In genomic region chr13:95256086-95256485, GRCh38 we compare ENCODE assay signal across 13 cellular contexts. TPM values are rescaled to one million over a fixed set of nuclear protein-coding genes. Genes with fewer than 3 reads are reported as not detected.
DNase-seq lines count a peak whose midpoint lies in the region; ATAC-seq, FAIRE-seq and TF ChIP-seq lines count a peak whose summit lies in the region.
"Had no signal": no experiment of that assay in that cellular context is flagged by ENCODE, and none has a peak within 500 bp of the region (broad histone marks: within the 10 kb centered on the region; RNA-seq: fewer than 3 reads in every experiment).

No MANE protein-coding gene starts in this region.

- H3K4me1 ChIP-seq in body of pancreas: peaks cover 11% of the 10 kb centered on the region

- H3K9me3 ChIP-seq in body of pancreas: no peaks in the 10 kb centered on the region
- H3K9me3 ChIP-seq: ovary had no signal

- intact Hi-C loops in body of pancreas (cut with DNase I): no loop called here
- intact Hi-C loops in head of caudate nucleus (cut with DNase I): no loop called here

- no peak for FAIRE-seq in HTR-8/SVneo (lab: Jason Lieb, UNC)
- FAIRE-seq: islet of Langerhans had no signal

- H3K4me3 ChIP-seq in body of pancreas (no peak overlapping the region), coronary artery (no peak overlapping the region)
- H3K4me3 ChIP-seq: ovary had no signal

- ATAC-seq in body of pancreas: peak; percentile 55

- TF ChIP-seq POLR2A in body of pancreas (IDR thresholded peaks at IDR 0.05): no peak

- TF ChIP-seq CTCF in body of pancreas (IDR thresholded peaks at IDR 0.05) (no peak), GM20000 (IDR thresholded peaks at IDR 0.05; ENCODE audit: extremely low read depth, missing control alignments) (no peak), coronary artery (IDR thresholded peaks at IDR 0.05) (no peak)

- DNase-seq in AG08396 (ENCODE audit: low spot score): peak; percentile 68
- DNase-seq in HTR-8/SVneo (ENCODE audit: insufficient read length, low spot score): peak; percentile 53
- no peak for DNase-seq in body of pancreas
- peak; percentile 100 for DNase-seq in kidney tubule cell (ENCODE audit: low spot score)
- no peak for DNase-seq in GM20000 (ENCODE audit: low spot score)
- no peak for DNase-seq in coronary artery (ENCODE audit: low spot score)
- DNase-seq in NCI-H1436 treated with DMSO at 0.1 percent for 48 hours (lab: John Stamatoyannopoulos, UW): no peak
- DNase-seq in head of caudate nucleus: no peak
- DNase-seq: activated CD4-positive, CD25-positive, alpha-beta regulatory T cell; NCI-H2107; ovary had no signal

- no peaks in the 10 kb centered on the region for H3K27me3 ChIP-seq in body of pancreas
- H3K27me3 ChIP-seq: ovary had no signal

- no peaks in the 10 kb centered on the region for H3K36me3 ChIP-seq in body of pancreas (replicated peaks in 1 of 2; ENCODE audit: insufficient read depth in 1 of 2, low read depth in 2 of 2)
- H3K36me3 ChIP-seq: ovary had no signal

- H3K27ac ChIP-seq in body of pancreas: no peak overlapping the region
- no peak overlapping the region for H3K27ac ChIP-seq in coronary artery
- H3K27ac ChIP-seq: C4-2B, ovary had no signal

- 77 to 81% methylated on average over 6 to 7 of the region's 7 CpGs for WGBS in body of pancreas, 2 donors

RNA-seq across cellular contexts. Expression of gene ABCC4, which starts 45.2 kb away (rescaled TPM):
- 1 to 10 TPM; 5.4 to 6.6 TPM for total RNA-seq in body of pancreas

Comparison
In these comparisons a context has a peak if more than half of its experiments do, and no peak if none do; other contexts are left out.
1. DNase-seq: peak in AG08396 (single experiment), HTR-8/SVneo (single experiment) and kidney tubule cell (single experiment); none in body of pancreas (0 of 4), GM20000 (single experiment), coronary artery (single experiment), NCI-H1436 treated with DMSO at 0.1 percent for 48 hours (single experiment) and head of caudate nucleus (0 of 42).